Comparison of ENCODE assay signal across 20 cellular contexts in genomic region chrX:30495468-30495867, GRCh38.
"Had no signal": no experiment of that assay in that cellular context is flagged by ENCODE, and none has a peak within 500 bp of the region (broad histone marks: within the 10 kb centered on the region; RNA-seq: fewer than 3 reads in every experiment).

No MANE protein-coding gene starts in this region.

- H3K36me3 Mint-ChIP-seq: activated CD8-positive, alpha-beta memory T cell treated with anti-CD3 and anti-CD28 coated beads, Interleukin-2, amount 10 ng/mL, durations not matched to agents 7 days and 5 days; activated naive CD8-positive, alpha-beta T cell; immature natural killer cell; neural progenitor cell had no signal

- H3K4me1 Mint-ChIP-seq: activated CD8-positive, alpha-beta memory T cell treated with anti-CD3 and anti-CD28 coated beads, Interleukin-2, amount 10 ng/mL, durations not matched to agents 7 days and 5 days; immature natural killer cell had no signal

- H3K9me3 Mint-ChIP-seq: activated T-cell treated with anti-CD3 and anti-CD28 coated beads, Interleukin-2, amount 50 U/mL, for 24 hours; dendritic cell treated with granulocyte-macrophage colony-stimulating factor and Interleukin-4, amounts not matched to agents 40 ng/mL and 50 ng/mL, for 4 days; endodermal cell; neural progenitor cell; stimulated activated naive CD8-positive, alpha-beta T cell treated with anti-CD3 and anti-CD28 coated beads, Interleukin-15, Interleukin-2, amounts not matched to agents 100 ng/mL and 50 ng/mL, for 24 hours had no signal

- ATAC-seq: activated CD8-positive, alpha-beta memory T cell treated with anti-CD3 and anti-CD28 coated beads, Interleukin-2, amount 10 ng/mL, durations not matched to agents 7 days and 5 days; left cardiac atrium; lower lobe of right lung; pancreas had no signal

- H3K27me3 Mint-ChIP-seq: activated CD8-positive, alpha-beta memory T cell treated with anti-CD3 and anti-CD28 coated beads, Interleukin-2, amount 10 ng/mL, durations not matched to agents 7 days and 5 days; activated naive CD8-positive, alpha-beta T cell; dendritic cell treated with granulocyte-macrophage colony-stimulating factor and Interleukin-4, amounts not matched to agents 40 ng/mL and 50 ng/mL, for 4 days; stimulated activated naive CD8-positive, alpha-beta T cell treated with anti-CD3 and anti-CD28 coated beads, Interleukin-15, Interleukin-2, amounts not matched to agents 100 ng/mL and 50 ng/mL, for 24 hours had no signal

- H3K4me3 Mint-ChIP-seq: activated CD8-positive, alpha-beta memory T cell treated with anti-CD3 and anti-CD28 coated beads, Interleukin-2, amount 10 ng/mL, durations not matched to agents 7 days and 5 days; activated naive CD8-positive, alpha-beta T cell; activated T-cell treated with anti-CD3 and anti-CD28 coated beads, Interleukin-2, amount 50 U/mL, for 24 hours; dendritic cell treated with granulocyte-macrophage colony-stimulating factor and Interleukin-4, amounts not matched to agents 40 ng/mL and 50 ng/mL, for 4 days; endodermal cell; immature natural killer cell; mesothelial cell of epicardium; neural progenitor cell; stimulated activated naive CD8-positive, alpha-beta T cell treated with anti-CD3 and anti-CD28 coated beads, Interleukin-15, Interleukin-2, amounts not matched to agents 100 ng/mL and 50 ng/mL, for 24 hours had no signal

- H3K27ac Mint-ChIP-seq: activated CD8-positive, alpha-beta memory T cell treated with anti-CD3 and anti-CD28 coated beads, Interleukin-2, amount 10 ng/mL, durations not matched to agents 7 days and 5 days; activated naive CD8-positive, alpha-beta T cell; activated T-cell treated with anti-CD3 and anti-CD28 coated beads, Interleukin-2, amount 50 U/mL, for 24 hours; dendritic cell treated with granulocyte-macrophage colony-stimulating factor and Interleukin-4, amounts not matched to agents 40 ng/mL and 50 ng/mL, for 4 days; endodermal cell; immature natural killer cell; mesothelial cell of epicardium; neural progenitor cell; stimulated activated naive CD8-positive, alpha-beta T cell treated with anti-CD3 and anti-CD28 coated beads, Interleukin-15, Interleukin-2, amounts not matched to agents 100 ng/mL and 50 ng/mL, for 24 hours had no signal

- DNase-seq: activated CD4-positive, alpha-beta T cell treated with anti-CD3 and anti-CD28 coated beads, Interleukin-2, amount 50 U/mL, for 48 hours; activated CD4-positive, CD25-positive, alpha-beta regulatory T cell treated with anti-CD3 and anti-CD28 coated beads, Interleukin-2, amount 50 U/mL, for 72 hours; activated CD8-positive, alpha-beta memory T cell treated with anti-CD3 and anti-CD28 coated beads, Interleukin-2, amount 10 ng/mL, durations not matched to agents 7 days and 5 days; activated effector memory CD4-positive, alpha-beta T cell treated with Interleukin-2 at 50 U/mL for 16 hours; activated T-cell treated with anti-CD3 and anti-CD28 coated beads, Interleukin-2, amount 50 U/mL, for 24 hours; amygdala; brain microvascular endothelial cell; endodermal cell; glutamatergic neuron; immature natural killer cell; left cardiac atrium; lower lobe of right lung; pancreas; stimulated activated CD4-positive, alpha-beta T cell treated with anti-CD3 and anti-CD28 coated beads, Interleukin-4, amount 100 ng/mL, for 1 hour; stimulated activated CD8-positive, alpha-beta memory T cell treated with anti-CD3 and anti-CD28 coated beads, Interleukin-4, amount 100 ng/mL, for 48 hours had no signal
